Comparison of ENCODE assay signal across 8 cellular contexts in genomic region chr2:113240915-113241911, GRCh38. TPM values are rescaled to one million over a fixed set of nuclear protein-coding genes. Genes with fewer than 3 reads are reported as not detected.
DNase-seq lines count a peak whose midpoint lies in the region; ATAC-seq and TF ChIP-seq lines count a peak whose summit lies in the region.

No MANE protein-coding gene starts in this region.

- ATAC-seq in natural killer cell: peak in 2 of 3 donors; percentile 26 to 50
- ATAC-seq in GM18873 (IDR thresholded peaks at IDR 0.05; ENCODE audit: low FRiP score, unreplicated experiment): no peak

- H3K4me1 Mint-ChIP-seq in natural killer cell: peaks cover 0 to 18% of the 10 kb centered on the region in 2 donors

- no peaks in the 10 kb centered on the region for H3K27me3 Mint-ChIP-seq in natural killer cell (ENCODE audit: low read depth in 2 of 2)

- H3K9me3 Mint-ChIP-seq in natural killer cell: no peaks in the 10 kb centered on the region

- no peak overlapping the region for H3K4me3 Mint-ChIP-seq in natural killer cell

- no peak overlapping the region for H3K27ac Mint-ChIP-seq in natural killer cell

- H3K36me3 Mint-ChIP-seq in natural killer cell: no peaks in the 10 kb centered on the region

- TF ChIP-seq CTCF in natural killer cell (IDR thresholded peaks at IDR 0.05): no peak

- intact Hi-C loops in natural killer cell (cut with micrococcal nuclease): no loop called here

- DNase-seq in HK-2 (ENCODE audit: unreplicated experiment): peak; percentile 96
- DNase-seq in T1000 (lab: John Stamatoyannopoulos, UW): peak; percentile 94
- DNase-seq in dermis blood vessel endothelial cell: peak; percentile 92
- DNase-seq in natural killer cell: no peak
- DNase-seq in NCI-H2171 treated with DMSO at 0.1 percent for 48 hours (lab: John Stamatoyannopoulos, UW): no peak
- no peak for DNase-seq in iPS-NIHi11 (ENCODE audit: low spot score)

- H3K27ac ChIP-seq in temporal lobe (ENCODE audit: low read depth, low read length): peak overlapping the region; percentile 30

RNA-seq across cellular contexts. Expression of gene PAX8, which starts 37.5 kb away (rescaled TPM):
- total RNA-seq in dermis blood vessel endothelial cell: 0.65 and 0.68 TPM in 2 replicates
- total RNA-seq in natural killer cell: 1 to 10 TPM in 1 of 3 donors, under 1 TPM in 2; 0.57 to 1.2 (median 0.65) TPM
- total RNA-seq in temporal lobe: not detected

Comparison
In these comparisons a context has a peak if more than half of its experiments do, and no peak if none do; other contexts are left out.
1. DNase-seq: peak in HK-2 (single experiment), T1000 (single experiment) and dermis blood vessel endothelial cell (single experiment); none in natural killer cell (single experiment), NCI-H2171 treated with DMSO at 0.1 percent for 48 hours (single experiment) and iPS-NIHi11 (single experiment).